34 cellular contexts compared by ENCODE assay signal in the genomic region with DNA sequence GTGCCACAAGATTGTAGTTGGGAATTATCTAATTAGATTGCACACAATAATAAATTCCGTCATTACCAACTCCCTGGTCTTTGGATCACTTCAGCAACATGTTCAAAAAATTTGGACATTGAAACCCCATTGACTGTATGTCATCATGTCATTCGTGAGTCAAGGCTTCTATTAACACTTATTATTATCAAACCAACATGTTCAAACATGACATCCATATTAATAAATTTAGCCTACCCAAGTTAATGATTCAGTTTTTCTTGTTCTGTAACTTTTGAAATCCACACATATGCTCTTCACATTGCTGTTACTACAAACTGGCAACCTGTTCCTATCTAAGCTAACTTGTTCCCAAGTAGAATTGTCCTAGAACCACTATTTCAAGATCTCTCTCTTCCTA.
"Had no signal": no experiment of that assay in that cellular context is flagged by ENCODE, and none has a peak within 500 bp of the region (broad histone marks: within the 10 kb centered on the region; RNA-seq: fewer than 3 reads in every experiment).

No MANE protein-coding gene starts in this region.

- H3K27me3 ChIP-seq: MG63 had no signal

- H3K4me2 ChIP-seq: KMS-11 had no signal

- H3K9ac ChIP-seq: KMS-11 had no signal

- DNase-seq: Karpas-422, Kasumi-1, KBM-7, KG1, MG63, MM.1S, MV-4-11, NCI-H1048, NCI-H1092, NCI-H1092 treated with DMSO at 0.1 percent for 48 hours, NCI-H1105, NCI-H1105 treated with DMSO at 0.1 percent for 48 hours, NCI-H1417, NCI-H1417 treated with DMSO at 0.1 percent for 48 hours, NCI-H1436, NCI-H1436 treated with DMSO at 0.1 percent for 48 hours, NCI-H1694, NCI-H1694 treated with DMSO at 0.1 percent for 48 hours, NCI-H187, NCI-H187 treated with DMSO at 0.1 percent for 48 hours, NCI-H1930, NCI-H2029, NCI-H2029 treated with DMSO at 0.1 percent for 48 hours, NCI-H2081, NCI-H2081 treated with DMSO at 0.1 percent for 48 hours, NCI-H2107, NCI-H2171, NCI-H2171 treated with DMSO at 0.1 percent for 48 hours, NCI-H2227 treated with DMSO at 0.1 percent for 48 hours, NCI-H226, NCI-H345, NCI-H446, NCI-H446 treated with DMSO at 0.1 percent for 48 hours had no signal

- H3K4me3 ChIP-seq: MG63 had no signal

- H3K27ac ChIP-seq: KMS-11 had no signal

- H3K9me3 ChIP-seq: MG63 had no signal

- H3K36me3 ChIP-seq: MG63 had no signal
